ENCODE assay signal across 25 cellular contexts in the genomic region with DNA sequence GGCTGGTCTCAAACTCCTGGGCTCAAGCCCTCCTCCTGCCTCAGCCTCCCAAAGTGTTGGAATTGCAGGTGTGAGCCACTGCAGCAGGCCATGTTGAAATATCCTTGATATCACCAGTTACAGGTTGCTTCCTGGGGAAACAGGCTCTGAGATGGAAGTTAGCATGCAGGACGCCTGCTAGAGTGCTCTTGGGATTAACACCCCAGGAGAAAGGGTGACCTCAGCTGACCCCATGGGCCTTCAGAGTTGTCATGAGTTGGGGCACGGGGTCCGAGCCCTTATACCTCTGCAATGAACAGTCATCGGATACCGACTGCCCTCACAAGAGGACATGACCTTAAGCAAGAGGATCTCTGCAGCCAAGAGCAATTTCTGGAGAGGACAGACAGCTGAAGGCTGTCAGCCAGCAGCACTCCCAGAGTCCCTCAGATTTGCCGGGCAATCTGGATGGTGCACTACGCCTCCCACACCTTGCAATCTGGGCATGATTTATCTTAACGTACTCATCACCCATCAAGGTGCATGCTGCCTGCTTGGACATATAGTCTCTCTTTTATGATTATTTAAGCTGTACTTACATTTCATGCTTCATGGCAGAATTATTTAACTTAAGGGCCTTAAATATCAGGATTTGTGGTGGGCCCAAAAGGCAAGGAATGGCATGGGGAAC.
"Had no signal": no experiment of that assay in that cellular context is flagged by ENCODE, and none has a peak within 500 bp of the region (broad histone marks: within the 10 kb centered on the region; RNA-seq: fewer than 3 reads in every experiment).

No MANE protein-coding gene starts in this region.

- H3K9me3 ChIP-seq: gastrocnemius medialis, right atrium auricular region, tibial nerve had no signal

- DNase-seq: activated CD4-positive, alpha-beta memory T cell treated with anti-CD3 and anti-CD28 coated beads, Interleukin-2, amount 10 ng/mL, durations not matched to agents 7 days and 5 days; activated CD4-positive, alpha-beta T cell treated with anti-CD3 and anti-CD28 coated beads for 1 hour; activated CD4-positive, alpha-beta T cell treated with anti-CD3 and anti-CD28 coated beads, Interleukin-2, amount 10 ng/mL, durations not matched to agents 7 days and 5 days; activated CD8-positive, alpha-beta memory T cell treated with anti-CD3 and anti-CD28 coated beads, Interleukin-2, amount 10 ng/mL, durations not matched to agents 7 days and 5 days; activated T-cell treated with anti-CD3 and anti-CD28 coated beads, Interleukin-2, amount 50 U/mL, for 48 hours; anterior cingulate cortex; effector memory CD4-positive, alpha-beta T cell; erythroblast; gastrocnemius medialis; glutamatergic neuron; left cardiac atrium; naive thymus-derived CD8-positive, alpha-beta T cell; stimulated activated CD4-positive, alpha-beta T cell treated with anti-CD3 and anti-CD28 coated beads, Interleukin-15, amount 100 ng/mL, for 24 hours; stimulated activated naive CD4-positive, alpha-beta T cell treated with Interleukin-2 at 50 U/mL for 16 hours; T-helper 2 cell had no signal

- H3K36me3 ChIP-seq: gastrocnemius medialis, right atrium auricular region, tibial nerve had no signal

- H3K9ac ChIP-seq: parathyroid adenoma had no signal

- H3K27me3 ChIP-seq: gastrocnemius medialis, right atrium auricular region, tibial nerve had no signal

- ATAC-seq: activated CD8-positive, alpha-beta memory T cell treated with anti-CD3 and anti-CD28 coated beads, Interleukin-2, amount 10 ng/mL, durations not matched to agents 7 days and 5 days; gastrocnemius medialis; left cardiac atrium; naive thymus-derived CD8-positive, alpha-beta T cell; WTC11 had no signal

- H3K36me3 Mint-ChIP-seq: activated naive CD4-positive, alpha-beta T cell treated with anti-CD3 and anti-CD28 coated beads, Interleukin-2, amount 50 U/mL, for 24 hours; memory B cell; naive thymus-derived CD8-positive, alpha-beta T cell had no signal

- H3K4me3 Mint-ChIP-seq: activated CD4-positive, alpha-beta memory T cell treated with anti-CD3 and anti-CD28 coated beads, Interleukin-2, amount 10 ng/mL, durations not matched to agents 7 days and 5 days; activated CD4-positive, alpha-beta T cell treated with anti-CD3 and anti-CD28 coated beads, Interleukin-2, amount 10 ng/mL, durations not matched to agents 7 days and 5 days; activated CD8-positive, alpha-beta memory T cell treated with anti-CD3 and anti-CD28 coated beads, Interleukin-2, amount 10 ng/mL, durations not matched to agents 7 days and 5 days; activated naive CD4-positive, alpha-beta T cell treated with anti-CD3 and anti-CD28 coated beads, Interleukin-2, amount 50 U/mL, for 24 hours; memory B cell; naive thymus-derived CD8-positive, alpha-beta T cell; WTC11 had no signal

- H3K9me3 Mint-ChIP-seq: activated CD4-positive, alpha-beta memory T cell treated with anti-CD3 and anti-CD28 coated beads, Interleukin-2, amount 10 ng/mL, durations not matched to agents 7 days and 5 days; activated naive CD4-positive, alpha-beta T cell treated with anti-CD3 and anti-CD28 coated beads, Interleukin-2, amount 50 U/mL, for 24 hours; activated T-helper 2 cell treated with anti-CD3 and anti-CD28 coated beads, Interferon-gamma antibody, Interleukin-2, Interleukin-4, amounts not matched to agents 10 μg/mL and 5 μg/mL and 100 μg/mL, durations not matched to agents 14 hours and 24 hours and 36 hours; memory B cell had no signal

- H3K27ac Mint-ChIP-seq: activated CD4-positive, alpha-beta memory T cell treated with anti-CD3 and anti-CD28 coated beads, Interleukin-2, amount 10 ng/mL, durations not matched to agents 7 days and 5 days; activated naive CD4-positive, alpha-beta T cell treated with anti-CD3 and anti-CD28 coated beads, Interleukin-2, amount 50 U/mL, for 24 hours; activated T-helper 2 cell treated with anti-CD3 and anti-CD28 coated beads, Interferon-gamma antibody, Interleukin-2, Interleukin-4, amounts not matched to agents 10 μg/mL and 5 μg/mL and 100 μg/mL, durations not matched to agents 14 hours and 24 hours and 36 hours; memory B cell; WTC11 had no signal

- H3K27ac ChIP-seq: gastrocnemius medialis, parathyroid adenoma, right atrium auricular region, tibial nerve had no signal

- H3K27me3 Mint-ChIP-seq: activated CD4-positive, alpha-beta memory T cell treated with anti-CD3 and anti-CD28 coated beads, Interleukin-2, amount 10 ng/mL, durations not matched to agents 7 days and 5 days; activated CD4-positive, alpha-beta T cell treated with anti-CD3 and anti-CD28 coated beads, Interleukin-2, amount 10 ng/mL, durations not matched to agents 7 days and 5 days; activated CD8-positive, alpha-beta memory T cell treated with anti-CD3 and anti-CD28 coated beads, Interleukin-2, amount 10 ng/mL, durations not matched to agents 7 days and 5 days; activated naive CD4-positive, alpha-beta T cell treated with anti-CD3 and anti-CD28 coated beads, Interleukin-2, amount 50 U/mL, for 24 hours; memory B cell; naive thymus-derived CD8-positive, alpha-beta T cell had no signal

- H2AFZ ChIP-seq: parathyroid adenoma had no signal

- H3K4me3 ChIP-seq: gastrocnemius medialis, right atrium auricular region, tibial nerve had no signal

- FAIRE-seq: bronchial epithelial cell, colon, keratinocyte had no signal

- H3K4me1 ChIP-seq: gastrocnemius medialis, parathyroid adenoma had no signal

- H3K79me2 ChIP-seq: parathyroid adenoma had no signal
